Comparison of ENCODE assay signal across 8 cellular contexts in genomic region chr17:6574689-6575595, GRCh38. TPM values are rescaled to one million over a fixed set of nuclear protein-coding genes. Genes with fewer than 3 reads are reported as not detected.
A peak's percentile ranks its signal among the peaks of the same experiment; 100 is the strongest.
DNase-seq lines count a peak whose midpoint lies in the region; ATAC-seq and TF ChIP-seq lines count a peak whose summit lies in the region.

No MANE protein-coding gene starts in this region.

- TF ChIP-seq CTCF in mammary epithelial cell (conservative IDR thresholded peaks at IDR 0.05 in 1 of 2, IDR thresholded peaks at IDR 0.05 in 1 of 2; ENCODE audit: extremely low read depth in 1 of 2, insufficient read depth in 1 of 2, low read depth in 1 of 2, low read length in 2 of 2) (peak in 1 of 2 donors; percentile 28), thoracic aorta (IDR thresholded peaks at IDR 0.05) (no peak)

- ATAC-seq in thoracic aorta (ENCODE audit: insufficient number of reproducible peaks, low FRiP score, low read depth): no peak

- H3K27ac ChIP-seq in SJCRH30 (peak overlapping the region; percentile 19; the same call in 1 of the 2 replicates), mammary epithelial cell (ENCODE audit: insufficient read depth, low read depth, low read length) (no peak overlapping the region), mesodermal cell (ENCODE audit: low read depth, low read length, severe bottlenecking) (peak overlapping the region; percentile 16), thoracic aorta (no peak overlapping the region)

- peak overlapping the region; percentile 9 for H2AFZ ChIP-seq in mammary epithelial cell (ENCODE audit: low read depth, low read length)

- H3K79me2 ChIP-seq in mammary epithelial cell (ENCODE audit: insufficient read depth, low read length): no peaks in the 10 kb centered on the region

- no peak overlapping the region for H3K9ac ChIP-seq in mammary epithelial cell (ENCODE audit: insufficient read depth, low read length)

- intact Hi-C loops in mammary epithelial cell (cut with micrococcal nuclease): loop anchor here (1.0 kb wide), 1 partner anchor 8 kb away; no protein-coding TSS in a partner anchor

- in situ Hi-C loops in mammary epithelial cell (cut with MboI; ENCODE audit: low sequenced_read_pairs in 2 of 2): loop anchor here in 1 of 2 donors (25.0 kb wide), 1 partner anchor 88 kb away; no protein-coding TSS in a partner anchor

- peak overlapping the region; percentile 59 for H3K4me2 ChIP-seq in mammary epithelial cell (ENCODE audit: insufficient read depth, low read depth, low read length)

- CTCF ChIA-PET in mammary epithelial cell (lab: Charles Lee; ENCODE audit: low non-redundant PET): no interaction called here

- H3K9me3 ChIP-seq in SJCRH30 (replicated peaks) (no peaks in the 10 kb centered on the region), mammary epithelial cell (replicated peaks; ENCODE audit: insufficient read depth, low read length) (no peaks in the 10 kb centered on the region), mesodermal cell (ENCODE audit: control insufficient read depth, low read length) (no peaks in the 10 kb centered on the region), thoracic aorta (no peaks in the 10 kb centered on the region)

- BruUV-seq in mammary epithelial cell (replicated peaks; lab: Mats Ljungman, UMichigan): no TSS peak

- H3K4me1 ChIP-seq in SJCRH30: peaks cover 8% of the 10 kb centered on the region
- peaks cover 33% of the 10 kb centered on the region for H3K4me1 ChIP-seq in mammary epithelial cell (ENCODE audit: insufficient read depth, low read length)
- peaks cover 12% of the 10 kb centered on the region for H3K4me1 ChIP-seq in mesodermal cell (ENCODE audit: control insufficient read depth, insufficient read depth, low read length, poor library complexity, severe bottlenecking)
- peaks cover 5 to 15% of the 10 kb centered on the region in 2 donors for H3K4me1 ChIP-seq in thoracic aorta (ENCODE audit: control insufficient read depth in 1 of 2, low read depth in 2 of 2)

- H3K4me3 ChIP-seq in SJCRH30 (no peak overlapping the region), mammary epithelial cell (replicated peaks in 1 of 3; ENCODE audit: insufficient read depth in 1 of 3, low read depth in 2 of 3, low read length in 3 of 3) (no peak overlapping the region), mesodermal cell (ENCODE audit: extremely low read depth, insufficient read depth, low read length, poor library complexity, severe bottlenecking) (no peak overlapping the region), thoracic aorta (no peak overlapping the region)

- 57% methylated on average over 18 of the region's 23 CpGs for WGBS in mammary epithelial cell (ENCODE audit: low coverage, missing lambda C conversion rate)
- WGBS in mesodermal cell (ENCODE audit: insufficient coverage in 2 of 2), 2 experiments: 74 to 78% methylated on average over 16 to 23 of the region's 23 CpGs

- dilution Hi-C loops in mammary epithelial cell (cut with HindIII; ENCODE audit: low sequenced_read_pairs): no loop called here

- H3K27me3 ChIP-seq in SJCRH30 (no peaks in the 10 kb centered on the region), mammary epithelial cell (ENCODE audit: insufficient read depth, low read length) (no peaks in the 10 kb centered on the region), thoracic aorta (replicated peaks; ENCODE audit: insufficient read depth) (no peaks in the 10 kb centered on the region)

- no peaks in the 10 kb centered on the region for H4K20me1 ChIP-seq in mammary epithelial cell (ENCODE audit: insufficient read depth, low read length)

- DNase-seq in GM19238 (ENCODE audit: insufficient read length, low spot score) (peak; percentile 47), SJCRH30 (peak in 1 of 2 experiments; percentile 38), mammary epithelial cell (peak; percentile 55), thoracic aorta (ENCODE audit: low spot score) (peak; percentile 24), cortex of kidney (lab: John Stamatoyannopoulos, UW) (no peak), SK-N-DZ (ENCODE audit: low spot score) (no peak), HT-29 (ENCODE audit: low spot score) (no peak)

- H3K36me3 ChIP-seq in SJCRH30 (no peaks in the 10 kb centered on the region), mammary epithelial cell (ENCODE audit: insufficient read depth, low read length) (peaks cover 4% of the 10 kb centered on the region), mesodermal cell (ENCODE audit: control insufficient read depth, insufficient read depth, low read length) (peaks cover 36% of the 10 kb centered on the region), thoracic aorta (peaks cover 4% of the 10 kb centered on the region)

RNA-seq across cellular contexts. Expression of gene PITPNM3, which starts 18.6 kb away (rescaled TPM):
- 39.2 and 39.7 TPM in 2 replicates for total RNA-seq in SJCRH30 (2014; rRNA removed; shearing (Covaris generic))
- total RNA-seq in mammary epithelial cell (10 to 100 TPM; 13.3 to 16.5 TPM), thoracic aorta (1 to 10 TPM; 1.8 to 3.1 TPM)
- 8.2 TPM for polyA plus RNA-seq in mammary epithelial cell
- polyA minus RNA-seq in mammary epithelial cell: 24.1 TPM
- 0.52 TPM for polyA plus RNA-seq in mesodermal cell (2013, experiment 1 of 2)
- polyA plus RNA-seq in mesodermal cell (2013, experiment 2 of 2): 0.51 TPM
- 0.03 and 0.24 TPM in 2 replicates for polyA plus RNA-seq in SK-N-DZ (2014; cell fraction: cytosol; rRNA removed)
- polyA plus RNA-seq in SK-N-DZ (2014; cell fraction: nucleus; rRNA removed): 0.58 and 1.6 TPM in 2 replicates
- 3.6 and 4.0 TPM in 2 replicates for total RNA-seq in HT-29 (2014; rRNA removed; shearing (Covaris generic))

Comparison
In these comparisons a context has a peak if more than half of its experiments do, and no peak if none do; other contexts are left out.
1. DNase-seq: peak in GM19238 (single experiment), mammary epithelial cell (single experiment) and thoracic aorta (single experiment); none in cortex of kidney (single experiment), SK-N-DZ (single experiment) and HT-29 (single experiment).
2. H3K27ac ChIP-seq: peak in SJCRH30 (single experiment) and mesodermal cell (single experiment); none in mammary epithelial cell (single experiment) and thoracic aorta (0 of 2).